ENCODE assay signal across 25 cellular contexts in genomic region chr11:124942446-124943202, GRCh38. TPM values are rescaled to one million over a fixed set of nuclear protein-coding genes. Genes with fewer than 3 reads are reported as not detected.
A peak's percentile ranks its signal among the peaks of the same experiment; 100 is the strongest.
DNase-seq lines count a peak whose midpoint lies in the region; ATAC-seq, FAIRE-seq and TF ChIP-seq lines count a peak whose summit lies in the region.
"Had no signal": no experiment of that assay in that cellular context is flagged by ENCODE, and none has a peak within 500 bp of the region (broad histone marks: within the 10 kb centered on the region; RNA-seq: fewer than 3 reads in every experiment).

No MANE protein-coding gene starts in this region.

- H4K20me1 ChIP-seq in neural progenitor cell (ENCODE audit: low read depth), result no peaks in the 10 kb centered on the region
- H4K20me1 ChIP-seq: BLaER1 had no signal

- peaks cover 12% of the 10 kb centered on the region for H3K4me1 Mint-ChIP-seq in activated CD4-positive, alpha-beta T cell treated with anti-CD3 and anti-CD28 coated beads, Interleukin-2, amount 10 ng/mL, durations not matched to agents 7 days and 5 days
- peaks cover 14% of the 10 kb centered on the region for H3K4me1 Mint-ChIP-seq in activated CD4-positive, alpha-beta T cell treated with anti-CD3 and anti-CD28 coated beads for 36 hours
- no peaks in the 10 kb centered on the region for H3K4me1 Mint-ChIP-seq in endodermal cell
- H3K4me1 Mint-ChIP-seq in neural progenitor cell, result peaks cover 25% of the 10 kb centered on the region

- H3K27me3 ChIP-seq in endodermal cell (ENCODE audit: control insufficient read depth, insufficient read depth, low read length, poor library complexity, severe bottlenecking) (peaks cover 34% of the 10 kb centered on the region), neural progenitor cell (peaks cover 4% of the 10 kb centered on the region)
- H3K27me3 ChIP-seq: BLaER1, breast epithelium, vagina had no signal

- H3K4me3 Mint-ChIP-seq in activated CD4-positive, alpha-beta T cell treated with anti-CD3 and anti-CD28 coated beads, Interleukin-2, amount 10 ng/mL, durations not matched to agents 7 days and 5 days, result no peak overlapping the region
- no peak overlapping the region for H3K4me3 Mint-ChIP-seq in activated CD4-positive, alpha-beta T cell treated with anti-CD3 and anti-CD28 coated beads for 36 hours
- no peak overlapping the region for H3K4me3 Mint-ChIP-seq in endodermal cell
- peak overlapping the region; percentile 7 for H3K4me3 Mint-ChIP-seq in neural progenitor cell
- H3K4me3 Mint-ChIP-seq: activated CD8-positive, alpha-beta memory T cell treated with anti-CD3 and anti-CD28 coated beads, Interleukin-2, amount 10 ng/mL, durations not matched to agents 7 days and 5 days; activated T-helper 1 cell treated with anti-CD3 and anti-CD28 coated beads, Interleukin-12 subunit alpha, Interleukin-12 subunit beta, Interleukin-2, Interleukin-4 antibody, amounts not matched to agents 30 ng/mL and 10 ng/mL and 1 ng/mL, durations not matched to agents 14 hours and 24 hours and 36 hours had no signal

- H3K9me3 ChIP-seq in endodermal cell (ENCODE audit: control insufficient read depth, low read length), result no peaks in the 10 kb centered on the region
- H3K9me3 ChIP-seq in neural progenitor cell (ENCODE audit: low read depth), result no peaks in the 10 kb centered on the region
- H3K9me3 ChIP-seq: BLaER1, breast epithelium, psoas muscle, vagina had no signal

- H3K79me2 ChIP-seq in neural progenitor cell (ENCODE audit: low read depth), result no peaks in the 10 kb centered on the region

- H3K27ac ChIP-seq in endodermal cell (ENCODE audit: low read depth, low read length) (peak overlapping the region; percentile 39), neural progenitor cell (peak overlapping the region; percentile 82), temporal lobe (ENCODE audit: low read depth, low read length) (peak overlapping the region; percentile 97)
- H3K27ac ChIP-seq: BLaER1, breast epithelium, epithelial cell of prostate, psoas muscle, vagina had no signal

- no peaks in the 10 kb centered on the region for H3K4me1 ChIP-seq in endodermal cell (ENCODE audit: control insufficient read depth, insufficient read depth, low read length)
- peaks cover 38% of the 10 kb centered on the region for H3K4me1 ChIP-seq in neural progenitor cell
- H3K4me1 ChIP-seq: BLaER1, breast epithelium, psoas muscle, vagina had no signal

- intact Hi-C loops in activated CD4-positive, alpha-beta T cell treated with anti-CD3 and anti-CD28 coated beads for 36 hours (cut with DNase I, micrococcal nuclease), result no loop called here

- no peak overlapping the region for H3K9ac ChIP-seq in endodermal cell (ENCODE audit: extremely low read depth, low read length, poor library complexity, severe bottlenecking)
- H3K9ac ChIP-seq in neural progenitor cell, result no peak overlapping the region
- H3K9ac ChIP-seq: BLaER1 had no signal

- peak overlapping the region; percentile 19 for H3K27ac Mint-ChIP-seq in activated CD4-positive, alpha-beta T cell treated with anti-CD3 and anti-CD28 coated beads, Interleukin-2, amount 10 ng/mL, durations not matched to agents 7 days and 5 days
- H3K27ac Mint-ChIP-seq in activated CD4-positive, alpha-beta T cell treated with anti-CD3 and anti-CD28 coated beads for 36 hours, result no peak overlapping the region
- H3K27ac Mint-ChIP-seq in endodermal cell, result no peak overlapping the region
- H3K27ac Mint-ChIP-seq in neural progenitor cell, result peak overlapping the region; percentile 94
- H3K27ac Mint-ChIP-seq: activated CD8-positive, alpha-beta memory T cell treated with anti-CD3 and anti-CD28 coated beads, Interleukin-2, amount 10 ng/mL, durations not matched to agents 7 days and 5 days; activated T-helper 1 cell treated with anti-CD3 and anti-CD28 coated beads, Interleukin-12 subunit alpha, Interleukin-12 subunit beta, Interleukin-2, Interleukin-4 antibody, amounts not matched to agents 30 ng/mL and 10 ng/mL and 1 ng/mL, durations not matched to agents 14 hours and 24 hours and 36 hours had no signal

- H2AFZ ChIP-seq in neural progenitor cell (replicated peaks), result peak overlapping the region; percentile 70

- POLR2A ChIA-PET in activated CD4-positive, alpha-beta T cell treated with anti-CD3 and anti-CD28 coated beads, Interleukin-2, amount 10 ng/mL, durations not matched to agents 7 days and 5 days (lab: Charles Lee), result interaction anchor here (0.7 kb wide), 1 partner anchor 814 kb away, joined by 3 read pairs; no protein-coding TSS in a partner anchor
- POLR2A ChIA-PET in activated CD4-positive, alpha-beta T cell treated with anti-CD3 and anti-CD28 coated beads for 36 hours (lab: Charles Lee), result no interaction called here

- no peak overlapping the region for H3K4me3 ChIP-seq in endodermal cell (ENCODE audit: low read length)
- peak overlapping the region; percentile 10 for H3K4me3 ChIP-seq in neural progenitor cell
- H3K4me3 ChIP-seq: BLaER1, breast epithelium, psoas muscle, smooth muscle cell, vagina had no signal

- FAIRE-seq in HTR-8/SVneo (lab: Jason Lieb, UNC), result no peak
- FAIRE-seq: A204.1, GM18507, TTC549 had no signal

- ATAC-seq in activated CD4-positive, alpha-beta T cell treated with anti-CD3 and anti-CD28 coated beads for 36 hours, result no peak
- ATAC-seq in HG02571 (IDR thresholded peaks at IDR 0.05; ENCODE audit: unreplicated experiment) (no peak), HG02973 (IDR thresholded peaks at IDR 0.05; ENCODE audit: unreplicated experiment) (no peak)
- ATAC-seq: activated CD8-positive, alpha-beta memory T cell treated with anti-CD3 and anti-CD28 coated beads, Interleukin-2, amount 10 ng/mL, durations not matched to agents 7 days and 5 days; psoas muscle had no signal

- H3K9me3 Mint-ChIP-seq in activated CD4-positive, alpha-beta T cell treated with anti-CD3 and anti-CD28 coated beads, Interleukin-2, amount 10 ng/mL, durations not matched to agents 7 days and 5 days, result peaks cover under 1% of the 10 kb centered on the region
- no peaks in the 10 kb centered on the region for H3K9me3 Mint-ChIP-seq in activated CD4-positive, alpha-beta T cell treated with anti-CD3 and anti-CD28 coated beads for 36 hours (ENCODE audit: low read depth)
- H3K9me3 Mint-ChIP-seq in endodermal cell (no peaks in the 10 kb centered on the region), neural progenitor cell (peaks cover 2% of the 10 kb centered on the region)

- peak overlapping the region; percentile 45 for H3K4me2 ChIP-seq in neural progenitor cell
- H3K4me2 ChIP-seq: BLaER1, smooth muscle cell had no signal

- no peak for DNase-seq in activated CD4-positive, alpha-beta T cell treated with anti-CD3 and anti-CD28 coated beads, Interleukin-2, amount 10 ng/mL, durations not matched to agents 7 days and 5 days
- DNase-seq in activated CD4-positive, alpha-beta T cell treated with anti-CD3 and anti-CD28 coated beads for 36 hours, result no peak
- DNase-seq in endodermal cell (no peak), neural progenitor cell (ENCODE audit: low spot score) (peak; percentile 70), HTR-8/SVneo (ENCODE audit: insufficient read length, low spot score) (no peak)
- DNase-seq: activated CD4-positive, alpha-beta T cell treated with anti-CD3 and anti-CD28 coated beads for 4 hours; activated CD8-positive, alpha-beta memory T cell treated with anti-CD3 and anti-CD28 coated beads, Interleukin-2, amount 10 ng/mL, durations not matched to agents 7 days and 5 days; NCI-H2171 treated with DMSO at 0.1 percent for 48 hours; NCI-H526 treated with DMSO at 0.1 percent for 48 hours; psoas muscle; Right ventricle myocardium superior; stimulated activated CD4-positive, alpha-beta T cell treated with anti-CD3 and anti-CD28 coated beads, Interleukin-4, amount 100 ng/mL, for 1 hour had no signal

- CTCF ChIA-PET in activated CD4-positive, alpha-beta T cell treated with anti-CD3 and anti-CD28 coated beads, Interleukin-2, amount 10 ng/mL, durations not matched to agents 7 days and 5 days (lab: Charles Lee), result interaction anchor here (0.9 kb wide), 1 partner anchor 11 kb away, joined by 5 read pairs; the partner anchor contains the start of gene CCDC15
- CTCF ChIA-PET in activated CD4-positive, alpha-beta T cell treated with anti-CD3 and anti-CD28 coated beads for 36 hours (lab: Charles Lee), result interaction anchor here (0.6 to 1.4 kb wide), 3 partner anchors 11 to 181 kb away, joined by 3 to 6 read pairs (median 4); partner anchors contain the start of gene CCDC15

- TF ChIP-seq CTCF in endodermal cell (conservative IDR thresholded peaks at IDR 0.05) (no peak), neural progenitor cell (IDR thresholded peaks at IDR 0.05) (no peak)

- 78 to 81% methylated on average over 4 to 6 of the region's 6 CpGs for WGBS in endodermal cell (ENCODE audit: insufficient coverage in 1 of 2, insufficient read length in 1 of 2), 2 experiments

- peaks cover 1% of the 10 kb centered on the region for H3K27me3 Mint-ChIP-seq in activated CD4-positive, alpha-beta T cell treated with anti-CD3 and anti-CD28 coated beads, Interleukin-2, amount 10 ng/mL, durations not matched to agents 7 days and 5 days
- no peaks in the 10 kb centered on the region for H3K27me3 Mint-ChIP-seq in activated CD4-positive, alpha-beta T cell treated with anti-CD3 and anti-CD28 coated beads for 36 hours
- H3K27me3 Mint-ChIP-seq in endodermal cell (ENCODE audit: insufficient read depth) (peaks cover 43% of the 10 kb centered on the region), neural progenitor cell (ENCODE audit: insufficient read depth, low read depth) (no peaks in the 10 kb centered on the region)

- peaks cover 16% of the 10 kb centered on the region for H3F3A ChIP-seq in neural progenitor cell (ENCODE audit: low read depth)

- H3K36me3 Mint-ChIP-seq in activated CD4-positive, alpha-beta T cell treated with anti-CD3 and anti-CD28 coated beads, Interleukin-2, amount 10 ng/mL, durations not matched to agents 7 days and 5 days (ENCODE audit: low read depth), result peaks cover 3% of the 10 kb centered on the region
- H3K36me3 Mint-ChIP-seq in activated CD4-positive, alpha-beta T cell treated with anti-CD3 and anti-CD28 coated beads for 36 hours (ENCODE audit: low read depth), result no peaks in the 10 kb centered on the region
- no peaks in the 10 kb centered on the region for H3K36me3 Mint-ChIP-seq in endodermal cell (ENCODE audit: low read depth)
- no peaks in the 10 kb centered on the region for H3K36me3 Mint-ChIP-seq in neural progenitor cell

- H3K36me3 ChIP-seq in endodermal cell (ENCODE audit: control insufficient read depth, insufficient read depth, low read length), result no peaks in the 10 kb centered on the region
- H3K36me3 ChIP-seq in neural progenitor cell, result no peaks in the 10 kb centered on the region
- H3K36me3 ChIP-seq: BLaER1, breast epithelium, vagina had no signal

RNA-seq across cellular contexts. Expression of gene HEPACAM, which starts 6.8 kb away (rescaled TPM):
- total RNA-seq in activated CD4-positive, alpha-beta T cell treated with anti-CD3 and anti-CD28 coated beads, Interleukin-2, amount 10 ng/mL, durations not matched to agents 7 days and 5 days, result not detected
- not detected for total RNA-seq in activated CD4-positive, alpha-beta T cell treated with anti-CD3 and anti-CD28 coated beads for 36 hours
- total RNA-seq in endodermal cell (not detected), neural progenitor cell (ENCODE audit: low replicate concordance) (not detected in 2 replicates), temporal lobe (14.5 TPM)
- polyA plus RNA-seq in endodermal cell (2013, experiment 1 of 2), result not detected
- polyA plus RNA-seq in endodermal cell (2013, experiment 2 of 2), result not detected
- total RNA-seq: activated CD8-positive, alpha-beta memory T cell treated with anti-CD3 and anti-CD28 coated beads, Interleukin-2, amount 10 ng/mL, durations not matched to agents 7 days and 5 days; activated T-helper 1 cell treated with anti-CD3 and anti-CD28 coated beads, Interleukin-12 subunit alpha, Interleukin-12 subunit beta, Interleukin-2, Interleukin-4 antibody, amounts not matched to agents 30 ng/mL and 10 ng/mL and 1 ng/mL, durations not matched to agents 14 hours and 24 hours and 36 hours; smooth muscle cell had no signal
- polyA plus RNA-seq: smooth muscle cell had no signal

RNA-seq across cellular contexts. Expression of gene CCDC15, which starts 11.4 kb away (rescaled TPM):
- total RNA-seq in activated CD4-positive, alpha-beta T cell treated with anti-CD3 and anti-CD28 coated beads, Interleukin-2, amount 10 ng/mL, durations not matched to agents 7 days and 5 days, result 1 to 10 TPM; 7.3 to 9.0 TPM
- total RNA-seq in activated CD4-positive, alpha-beta T cell treated with anti-CD3 and anti-CD28 coated beads for 36 hours, result 1 to 10 TPM; 5.6 to 6.7 TPM
- total RNA-seq in endodermal cell, result 1 to 10 TPM; 3.3 TPM
- 5.3 TPM for polyA plus RNA-seq in endodermal cell (2013, experiment 1 of 2)
- polyA plus RNA-seq in endodermal cell (2013, experiment 2 of 2), result 5.1 TPM
- total RNA-seq in neural progenitor cell (ENCODE audit: low replicate concordance), result 7.4 and 11.2 TPM in 2 replicates
- 2.7 TPM for total RNA-seq in temporal lobe

RNA-seq across cellular contexts. Expression of gene HEPN1, which starts 23.6 kb away (rescaled TPM):
- not detected for total RNA-seq in activated CD4-positive, alpha-beta T cell treated with anti-CD3 and anti-CD28 coated beads, Interleukin-2, amount 10 ng/mL, durations not matched to agents 7 days and 5 days
- not detected for total RNA-seq in activated CD4-positive, alpha-beta T cell treated with anti-CD3 and anti-CD28 coated beads for 36 hours
- not detected for total RNA-seq in endodermal cell
- not detected for polyA plus RNA-seq in endodermal cell (2013, experiment 1 of 2)
- polyA plus RNA-seq in endodermal cell (2013, experiment 2 of 2), result not detected
- total RNA-seq in neural progenitor cell (ENCODE audit: low replicate concordance), result not detected in 2 replicates
- not detected for total RNA-seq in temporal lobe
- total RNA-seq: activated CD8-positive, alpha-beta memory T cell treated with anti-CD3 and anti-CD28 coated beads, Interleukin-2, amount 10 ng/mL, durations not matched to agents 7 days and 5 days; activated T-helper 1 cell treated with anti-CD3 and anti-CD28 coated beads, Interleukin-12 subunit alpha, Interleukin-12 subunit beta, Interleukin-2, Interleukin-4 antibody, amounts not matched to agents 30 ng/mL and 10 ng/mL and 1 ng/mL, durations not matched to agents 14 hours and 24 hours and 36 hours; breast epithelium; kidney epithelial cell; psoas muscle; Right ventricle myocardium superior; smooth muscle cell; vagina had no signal
- polyA plus RNA-seq: smooth muscle cell had no signal

RNA-seq across cellular contexts. Expression of gene ROBO4, which starts 45.0 kb away (rescaled TPM):
- total RNA-seq in activated CD4-positive, alpha-beta T cell treated with anti-CD3 and anti-CD28 coated beads, Interleukin-2, amount 10 ng/mL, durations not matched to agents 7 days and 5 days, result not detected
- total RNA-seq in activated CD4-positive, alpha-beta T cell treated with anti-CD3 and anti-CD28 coated beads for 36 hours, result not detected
- total RNA-seq in endodermal cell, result under 1 TPM in 1 of 2 donors, not detected in 1; 0.59 TPM
- 0.04 TPM for polyA plus RNA-seq in endodermal cell (2013, experiment 1 of 2)
- not detected for polyA plus RNA-seq in endodermal cell (2013, experiment 2 of 2)
- total RNA-seq in neural progenitor cell (ENCODE audit: low replicate concordance), result not detected in 2 replicates
- total RNA-seq in temporal lobe, result 3.9 TPM
- total RNA-seq: activated CD8-positive, alpha-beta memory T cell treated with anti-CD3 and anti-CD28 coated beads, Interleukin-2, amount 10 ng/mL, durations not matched to agents 7 days and 5 days; activated T-helper 1 cell treated with anti-CD3 and anti-CD28 coated beads, Interleukin-12 subunit alpha, Interleukin-12 subunit beta, Interleukin-2, Interleukin-4 antibody, amounts not matched to agents 30 ng/mL and 10 ng/mL and 1 ng/mL, durations not matched to agents 14 hours and 24 hours and 36 hours; smooth muscle cell had no signal

Comparison
In these comparisons a context has a peak if more than half of its experiments do, and no peak if none do; other contexts are left out.
1. H3K27ac Mint-ChIP-seq: peak in activated CD4-positive, alpha-beta T cell treated with anti-CD3 and anti-CD28 coated beads, Interleukin-2, amount 10 ng/mL, durations not matched to agents 7 days and 5 days (single experiment) and neural progenitor cell (single experiment); none in activated CD4-positive, alpha-beta T cell treated with anti-CD3 and anti-CD28 coated beads for 36 hours (single experiment) and endodermal cell (single experiment).
2. H3K27ac ChIP-seq: peak in every context shown above with its lines; median percentile 97 in temporal lobe; 82 in neural progenitor cell; 39 in endodermal cell.
3. RNA of gene HEPACAM, which starts 6.8 kb away (total RNA-seq): 14.5 TPM in temporal lobe (single experiment); not detected in endodermal cell, not detected in activated CD4-positive, alpha-beta T cell treated with anti-CD3 and anti-CD28 coated beads, Interleukin-2, amount 10 ng/mL, durations not matched to agents 7 days and 5 days, not detected in activated CD4-positive, alpha-beta T cell treated with anti-CD3 and anti-CD28 coated beads for 36 hours and not detected in neural progenitor cell; every median in the first group is over 10 times any median in the second.